In genomic region chr21:45545691-45546531, GRCh38 we compare ENCODE assay signal across 22 cellular contexts. TPM values are rescaled to one million over a fixed set of nuclear protein-coding genes. Genes with fewer than 3 reads are reported as not detected.
DNase-seq lines count a peak whose midpoint lies in the region; ATAC-seq, FAIRE-seq and TF ChIP-seq lines count a peak whose summit lies in the region.
"Had no signal": no experiment of that assay in that cellular context is flagged by ENCODE, and none has a peak within 500 bp of the region (broad histone marks: within the 10 kb centered on the region; RNA-seq: fewer than 3 reads in every experiment).

No MANE protein-coding gene starts in this region.

- H3K36me3 Mint-ChIP-seq in MCF 10A (ENCODE audit: insufficient read depth, unreplicated experiment): peaks cover 4% of the 10 kb centered on the region
- H3K36me3 Mint-ChIP-seq: CD8-positive, alpha-beta memory T cell had no signal

- BruUV-seq in HepG2 (replicated peaks; lab: Mats Ljungman, UMichigan) (no TSS peak), MCF 10A (replicated peaks; lab: Mats Ljungman, UMichigan) (no TSS peak)

- ATAC-seq in HepG2: no peak
- ATAC-seq: esophagus mucosa, gastrocnemius medialis had no signal

- H3K9me3 Mint-ChIP-seq in MCF 10A (ENCODE audit: unreplicated experiment): no peaks in the 10 kb centered on the region
- H3K9me3 Mint-ChIP-seq: CD8-positive, alpha-beta memory T cell had no signal

- H3K27ac ChIP-seq in Peyer's patch (no peak overlapping the region), HepG2 (ENCODE audit: extremely low read length, insufficient read depth, low read length) (no peak overlapping the region), spleen (no peak overlapping the region)
- H3K27ac ChIP-seq: cardiac muscle cell, gastrocnemius medialis, testis had no signal

- peaks cover 6% of the 10 kb centered on the region for H3K4me1 Mint-ChIP-seq in MCF 10A (ENCODE audit: insufficient read depth, unreplicated experiment)

- TF ChIP-seq CTCF in Peyer's patch (IDR thresholded peaks at IDR 0.05) (no peak), HepG2 (CRISPR knock-in tag; IDR thresholded peaks at IDR 0.05) (no peak), spleen (IDR thresholded peaks at IDR 0.05 in 8 of 11, conservative IDR thresholded peaks at IDR 0.05 in 3 of 11) (no peak), MCF 10A (IDR thresholded peaks at IDR 0.05; ENCODE audit: unreplicated experiment) (no peak)

- H4K20me1 ChIP-seq in HepG2 (ENCODE audit: insufficient read depth, low read length): no peaks in the 10 kb centered on the region

- no peak overlapping the region for H3K4me2 ChIP-seq in HepG2 (ENCODE audit: low read depth, low read length)

- intact Hi-C loops in HepG2 (cut with micrococcal nuclease; ENCODE audit: unreplicated experiment) (no loop called here), spleen (cut with DNase I; ENCODE audit: low total_unique reads) (no loop called here), MCF 10A (cut with micrococcal nuclease) (no loop called here)

- H3K79me2 ChIP-seq in HepG2 (ENCODE audit: insufficient read depth, low read length): peaks cover 9% of the 10 kb centered on the region

- no peak for FAIRE-seq in HepG2 (lab: Jason Lieb, UNC)

- no peaks in the 10 kb centered on the region for H3K27me3 ChIP-seq in Peyer's patch
- peaks cover 6 to 45% of the 10 kb centered on the region in 2 experiments; a peak in 4 of 5 replicates for H3K27me3 ChIP-seq in HepG2 (ENCODE audit: control insufficient read depth in 1 of 2, insufficient read depth in 2 of 2, low read length in 2 of 2)
- H3K27me3 ChIP-seq in spleen (replicated peaks in 1 of 7): no peaks in the 10 kb centered on the region
- H3K27me3 ChIP-seq: cardiac muscle cell, gastrocnemius medialis, testis had no signal

- no peak overlapping the region for H3K4me3 Mint-ChIP-seq in MCF 10A (ENCODE audit: unreplicated experiment)

- CTCF ChIA-PET in HepG2 (lab: Yijun Ruan, JAX; ENCODE audit: low intra/inter-chr PET ratio, low total read pairs) (no interaction called here), MCF 10A (lab: Yijun Ruan, JAX) (no interaction called here)

- TF ChIP-seq POLR2A in Peyer's patch (IDR thresholded peaks at IDR 0.05) (no peak), HepG2 (IDR thresholded peaks at IDR 0.05; ENCODE audit: insufficient read depth in 1 of 2, low read depth in 2 of 2, low read length in 2 of 2) (no peak), spleen (IDR thresholded peaks at IDR 0.05) (no peak)

- H3K4me1 ChIP-seq in Peyer's patch (peaks cover 2 to 29% (median 20%) of the 10 kb centered on the region in 4 donors), HepG2 (ENCODE audit: insufficient read depth, low read length) (peaks cover 50% of the 10 kb centered on the region), spleen (peaks cover 5 to 51% (median 34%) of the 10 kb centered on the region in 6 donors)

- H3K27me3 Mint-ChIP-seq in MCF 10A (ENCODE audit: insufficient read depth, unreplicated experiment): no peaks in the 10 kb centered on the region
- H3K27me3 Mint-ChIP-seq: CD8-positive, alpha-beta memory T cell had no signal

- H3K27ac Mint-ChIP-seq in MCF 10A (ENCODE audit: low read depth, unreplicated experiment): no peak overlapping the region

- no peak overlapping the region for H2AFZ ChIP-seq in HepG2 (ENCODE audit: low read length)

- no peak for TF ChIP-seq RAD21 in HepG2 (CRISPR knock-in tag; IDR thresholded peaks at IDR 0.05)

- POLR2A ChIA-PET in HepG2 (lab: Yijun Ruan, JAX) (no interaction called here), MCF 10A (lab: Yijun Ruan, JAX) (no interaction called here)

- H3K4me3 ChIP-seq in Peyer's patch: no peak overlapping the region
- H3K4me3 ChIP-seq in HepG2 (replicated peaks in 1 of 3; ENCODE audit: insufficient read depth in 1 of 3, low read depth in 2 of 3, low read length in 3 of 3): no peak overlapping the region
- no peak overlapping the region for H3K4me3 ChIP-seq in spleen
- H3K4me3 ChIP-seq: cardiac muscle cell, gastrocnemius medialis, testis had no signal

- in situ Hi-C loops in HepG2 (cut with HindIII; ENCODE audit: extremely low pct_ligation_motif_present, low pct_unique_long_range_greater_than_20kb): no loop called here

- H3K9ac ChIP-seq in HepG2 (ENCODE audit: insufficient read depth, low read depth, low read length): no peak overlapping the region

- TF ChIP-seq EP300 in HepG2 (IDR thresholded peaks at IDR 0.05; ENCODE audit: low read depth in 2 of 2, low read length in 2 of 2): no peak
- no peak for TF ChIP-seq EP300 in HepG2 (CRISPR knock-in tag; IDR thresholded peaks at IDR 0.05; ENCODE audit: borderline replicate concordance)

- H3K9me3 ChIP-seq in Peyer's patch (no peaks in the 10 kb centered on the region), HepG2 (ENCODE audit: low read length) (no peaks in the 10 kb centered on the region), spleen (no peaks in the 10 kb centered on the region)
- H3K9me3 ChIP-seq: gastrocnemius medialis, testis had no signal

- H3K36me3 ChIP-seq in Peyer's patch: no peaks in the 10 kb centered on the region
- no peaks in the 10 kb centered on the region for H3K36me3 ChIP-seq in HepG2 (replicated peaks in 1 of 2; ENCODE audit: control insufficient read depth in 1 of 2, insufficient read depth in 2 of 2, low read length in 2 of 2)
- no peaks in the 10 kb centered on the region for H3K36me3 ChIP-seq in spleen
- H3K36me3 ChIP-seq: cardiac muscle cell, gastrocnemius medialis had no signal

- peak; percentile 58 for DNase-seq in activated effector memory CD4-positive, alpha-beta T cell treated with anti-CD3 and anti-CD28 coated beads, Interleukin-2, amount 50 U/mL, for 16 hours
- DNase-seq in activated effector memory CD4-positive, alpha-beta T cell treated with Interleukin-2 at 50 U/mL for 16 hours: no peak
- DNase-seq in Peyer's patch (peak in 2 of 3 donors; percentile 39 to 41), HepG2 (ENCODE audit: low spot score) (no peak), spleen (peak; percentile 69), DMS153 treated with DMSO at 0.1 percent for 48 hours (lab: John Stamatoyannopoulos, UW; ENCODE audit: unreplicated experiment) (no peak), MCF 10A (ENCODE audit: unreplicated experiment) (no peak), NOMO-1 treated with dmso at 0.1 percent for 144 hours (lab: John Stamatoyannopoulos, UW; ENCODE audit: unreplicated experiment) (no peak)
- DNase-seq: activated gamma-delta T cell treated with Interleukin-2 at 50 U/mL for 16 hours; amniotic stem cell; gastrocnemius medialis; Karpas-422; kidney glomerular epithelial cell; midbrain; NCI-H1092; NCI-H2029 treated with DMSO at 0.1 percent for 48 hours; stimulated activated CD4-positive, alpha-beta T cell treated with anti-CD3 and anti-CD28 coated beads, Interleukin-12 subunit alpha, Interleukin-12 subunit beta, amount 100 ng/mL, for 4 hours; stimulated activated CD8-positive, alpha-beta memory T cell treated with anti-CD3 and anti-CD28 coated beads, Interleukin-4, amount 100 ng/mL, for 48 hours; testis had no signal

- 76% methylated on average over 12 of the region's 22 CpGs for WGBS in HepG2 (ENCODE audit: low lambda C conversion rate)
- WGBS in spleen, 5 donors: 86 to 94% (median 93%) methylated on average over 18 to 22 of the region's 22 CpGs

RNA-seq across cellular contexts. Expression of gene SLC19A1, which starts 3.7 kb away (rescaled TPM):
- total RNA-seq in Peyer's patch: 10 to 100 TPM; 10.7 to 70.8 (median 30.5) TPM
- total RNA-seq in HepG2 (2016; rRNA removed; fragmentation: Illumina TruSeq; extraction: Trizol): 12.6 and 21.8 TPM in 2 replicates
- 4.8 and 5.6 TPM in 2 replicates for total RNA-seq in HepG2 (2016; cell fraction: cytosol; rRNA removed; fragmentation: Illumina TruSeq; extraction: Trizol; ENCODE audit: low read depth)
- total RNA-seq in HepG2 (2016; cell fraction: insoluble cytoplasmic fraction; rRNA removed; fragmentation: Illumina TruSeq; extraction: Trizol): 11.0 and 23.6 TPM in 2 replicates
- 10.8 TPM in 2 replicates for total RNA-seq in HepG2 (2016; cell fraction: membrane; rRNA removed; fragmentation: Illumina TruSeq; extraction: Trizol)
- 21.2 and 27.4 TPM in 2 replicates for total RNA-seq in HepG2 (2016; cell fraction: nucleus; rRNA removed; fragmentation: Illumina TruSeq; extraction: Trizol)
- 23.0 and 31.0 TPM in 2 replicates for polyA plus RNA-seq in HepG2 (2011; rRNA removed)
- polyA plus RNA-seq in HepG2 (2011; cell fraction: cytosol; rRNA removed): 14.5 and 24.7 TPM in 2 replicates
- polyA plus RNA-seq in HepG2 (2011; cell fraction: nucleus; rRNA removed): 49.0 and 62.1 TPM in 2 replicates
- 18.0 and 36.8 TPM in 2 replicates for polyA plus RNA-seq in HepG2 (2012)
- polyA plus RNA-seq in HepG2 (2016; cell fraction: cytosol; fragmentation: Illumina TruSeq; extraction: Trizol; ENCODE audit: low read depth): 3.7 and 4.0 TPM in 2 replicates
- 11.1 and 13.0 TPM in 2 replicates for polyA plus RNA-seq in HepG2 (2016; cell fraction: insoluble cytoplasmic fraction; fragmentation: Illumina TruSeq; extraction: Trizol; ENCODE audit: low read depth)
- polyA plus RNA-seq in HepG2 (2016; cell fraction: membrane; fragmentation: Illumina TruSeq; extraction: Trizol; ENCODE audit: low read depth): 6.4 and 7.2 TPM in 2 replicates
- polyA plus RNA-seq in HepG2 (2016; cell fraction: nucleus; fragmentation: Illumina TruSeq; extraction: Trizol; ENCODE audit: insufficient read depth, low read depth): 44.5 and 46.0 TPM in 2 replicates
- 42.0 and 128 TPM in 2 replicates for polyA minus RNA-seq in HepG2 (2011; rRNA and poly(A)+ RNA removed; ENCODE audit: low replicate concordance)
- 32.2 and 34.4 TPM in 2 replicates for polyA minus RNA-seq in HepG2 (2011; cell fraction: cytosol; rRNA and poly(A)+ RNA removed)
- 12.2 and 14.7 TPM in 2 replicates for polyA minus RNA-seq in HepG2 (2011; cell fraction: nucleus; rRNA and poly(A)+ RNA removed)
- total RNA-seq in spleen: 10 to 100 TPM; 21.6 to 52.8 (median 35.0) TPM
- polyA plus RNA-seq in spleen: 10 to 100 TPM in 2 of 3 donors, 1 to 10 TPM in 1; 7.5 to 17.6 (median 13.3) TPM
- total RNA-seq in MCF 10A (2022): 16.0 and 25.4 TPM in 2 replicates

Comparison
In these comparisons a context has a peak if more than half of its experiments do, and no peak if none do; other contexts are left out.
1. DNase-seq: peak in activated effector memory CD4-positive, alpha-beta T cell treated with anti-CD3 and anti-CD28 coated beads, Interleukin-2, amount 50 U/mL, for 16 hours (single experiment), Peyer's patch (2 of 3) and spleen (single experiment); none in activated effector memory CD4-positive, alpha-beta T cell treated with Interleukin-2 at 50 U/mL for 16 hours (single experiment), HepG2 (single experiment), DMS153 treated with DMSO at 0.1 percent for 48 hours (single experiment), MCF 10A (single experiment) and NOMO-1 treated with dmso at 0.1 percent for 144 hours (single experiment).